1 cellular context compared by ENCODE assay signal in genomic region chr21:34844033-34844923, GRCh38.
A peak's percentile ranks its signal among the peaks of the same experiment; 100 is the strongest.
TF ChIP-seq lines count a peak whose summit lies in the region.

No MANE protein-coding gene starts in this region.

TF ChIP-seq in GM12878, 131 proteins besides CTCF, POLR2A, EP300 and RAD21 (continued from another document):
- TF ChIP-seq ZNF687 (IDR thresholded peaks at IDR 0.05) (peak; percentile 42; the same call in 1 of the 2 replicates), ZBTB4 (CRISPR knock-in tag; IDR thresholded peaks at IDR 0.05) (no peak), JUND (IDR thresholded peaks at IDR 0.05; ENCODE audit: low read depth, low read length) (no peak), SPI1 (IDR thresholded peaks at IDR 0.05; ENCODE audit: borderline replicate concordance, insufficient read depth, low read depth, low read length) (peak; percentile 12; the same call in 1 of the 2 replicates), BRCA1 (IDR thresholded peaks at IDR 0.05; ENCODE audit: low read depth, low read length) (no peak), RELA (IDR thresholded peaks at IDR 0.05; ENCODE audit: borderline replicate concordance, partially characterized antibody) (peak; percentile 36), NFIC (IDR thresholded peaks at IDR 0.05; ENCODE audit: low read depth, low read length) (no peak), RB1 (IDR thresholded peaks at IDR 0.05; ENCODE audit: borderline replicate concordance) (no peak), ZNF622 (IDR thresholded peaks at IDR 0.05) (no peak), NRF1 (conservative IDR thresholded peaks at IDR 0.05; ENCODE audit: low read depth, low read length) (no peak), RELB (IDR thresholded peaks at IDR 0.05; ENCODE audit: low read depth) (peak; percentile 48; the same call in 1 of the 2 replicates), EED (IDR thresholded peaks at IDR 0.05; ENCODE audit: low read depth) (0 out of 2 replicates have a peak, but pooled peaks have one; percentile 28), TAF1 (IDR thresholded peaks at IDR 0.05; ENCODE audit: borderline replicate concordance, low read depth, low read length) (no peak), IKZF1 (conservative IDR thresholded peaks at IDR 0.05) (0 out of 2 replicates have a peak, but pooled peaks have one; percentile 22), JUNB (IDR thresholded peaks at IDR 0.05) (no peak), ZBTB33 (IDR thresholded peaks at IDR 0.05) (peak; percentile 67; the same call in 1 of the 2 replicates)
